1 cellular context compared by ENCODE assay signal in the genomic region with DNA sequence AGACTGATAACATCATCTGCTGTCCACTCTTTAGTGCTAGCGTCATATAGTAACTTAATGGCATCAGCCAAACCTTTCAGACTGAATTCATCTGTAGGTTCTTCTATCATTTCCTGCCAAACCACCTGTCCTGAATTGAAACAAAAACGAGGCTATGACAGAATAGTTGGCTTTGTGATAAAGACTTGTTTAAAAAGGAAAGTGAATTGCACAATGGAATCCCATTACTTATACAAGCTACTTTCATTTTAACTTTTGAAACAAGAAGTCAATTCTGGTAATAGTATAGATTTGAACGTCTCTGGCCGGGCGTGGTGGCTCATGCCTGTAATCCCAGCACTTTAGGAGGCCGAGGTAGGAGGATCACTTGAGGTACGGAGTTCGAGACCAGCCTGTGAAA.
TF ChIP-seq lines count a peak whose summit lies in the region.

No MANE protein-coding gene starts in this region.

TF ChIP-seq in GM12878, 131 proteins besides CTCF, POLR2A, EP300 and RAD21:
- 0 out of 2 replicates have a peak, but pooled peaks have one; percentile 20 for TF ChIP-seq GABPA (IDR thresholded peaks at IDR 0.05; ENCODE audit: low read depth)
- TF ChIP-seq JUNB (IDR thresholded peaks at IDR 0.05) = peak; percentile 10; the same call in 1 of the 2 replicates
- TF ChIP-seq CREB1 (IDR thresholded peaks at IDR 0.05; ENCODE audit: low read depth) = peak; percentile 89
- TF ChIP-seq NBN (IDR thresholded peaks at IDR 0.05) = no peak
- TF ChIP-seq SREBF1 (IDR thresholded peaks at IDR 0.05; ENCODE audit: low read length) = no peak
- TF ChIP-seq CREM (IDR thresholded peaks at IDR 0.05; ENCODE audit: low read depth) = peak; percentile 66; the same call in 1 of the 2 replicates
